1 cellular context compared by ENCODE assay signal in the genomic region with DNA sequence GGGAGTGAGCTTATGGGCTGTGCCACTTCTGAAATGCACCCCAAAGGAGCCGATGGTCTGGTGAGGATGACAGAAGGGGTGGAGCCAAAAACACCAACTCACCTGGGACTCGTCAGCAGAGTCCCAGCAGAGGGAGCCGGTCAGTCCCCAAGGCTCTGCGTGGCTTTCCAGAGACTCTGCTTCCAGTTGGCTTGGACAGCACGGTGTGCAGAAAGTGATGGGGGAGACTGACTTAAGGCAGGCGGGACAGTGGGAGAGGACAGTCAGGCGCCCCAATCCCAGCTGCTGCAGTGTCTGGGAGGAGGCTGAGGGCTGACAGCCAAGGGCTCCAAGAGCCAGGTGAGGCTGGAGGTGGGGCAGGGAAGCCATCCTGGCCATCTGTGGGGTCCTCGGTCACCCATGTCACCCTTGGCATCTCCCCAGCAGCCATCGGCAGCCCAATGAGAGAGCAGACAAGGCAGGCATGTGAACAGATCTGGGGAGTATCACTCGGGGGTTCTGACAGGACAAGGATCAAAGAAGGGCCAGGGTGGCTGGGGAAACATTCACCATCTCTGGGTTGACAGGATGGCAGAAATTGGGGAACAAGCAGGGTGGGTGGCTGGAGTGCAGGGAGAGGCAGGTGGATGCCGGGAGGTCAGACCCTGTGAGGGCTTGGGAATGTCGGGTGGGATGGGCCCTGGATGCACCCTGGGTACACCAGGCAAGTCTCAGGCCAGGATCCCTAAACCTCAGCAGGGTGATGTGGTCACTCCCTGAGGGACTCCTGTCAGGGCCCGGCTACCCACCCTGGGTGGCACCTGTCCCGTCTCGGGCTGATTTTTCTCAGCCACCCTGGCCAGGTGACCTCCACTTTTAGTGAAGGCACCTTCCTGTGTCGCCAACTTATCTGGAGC.
TF ChIP-seq lines count a peak whose summit lies in the region.

No MANE protein-coding gene starts in this region.

TF ChIP-seq in H1, 55 proteins besides CTCF, POLR2A, EP300 and RAD21:
- no peak for TF ChIP-seq RNF2 (IDR thresholded peaks at IDR 0.05; ENCODE audit: borderline replicate concordance, low read depth, low read length, missing control alignments, poor library complexity, severe bottlenecking)
- TF ChIP-seq RFX5 (IDR thresholded peaks at IDR 0.05; ENCODE audit: borderline replicate concordance, low read depth, low read length), result no peak
- TF ChIP-seq CTBP2 (IDR thresholded peaks at IDR 0.05; ENCODE audit: borderline replicate concordance, insufficient read depth, insufficient read length, low read length), result no peak
- no peak for TF ChIP-seq EGR1 (IDR thresholded peaks at IDR 0.05; ENCODE audit: borderline replicate concordance, low read depth, low read length)
- TF ChIP-seq, protein P1, sequence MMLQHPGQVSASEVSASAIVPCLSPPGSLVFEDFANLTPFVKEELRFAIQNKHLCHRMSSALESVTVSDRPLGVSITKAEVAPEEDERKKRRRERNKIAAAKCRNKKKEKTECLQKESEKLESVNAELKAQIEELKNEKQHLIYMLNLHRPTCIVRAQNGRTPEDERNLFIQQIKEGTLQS (IDR thresholded peaks at IDR 0.05; ENCODE audit: insufficient read depth, low read depth, low read length), result no peak
- TF ChIP-seq ZNF274 (IDR thresholded peaks at IDR 0.05; ENCODE audit: borderline replicate concordance, extremely low read depth, low read length), result no peak
- TF ChIP-seq CBX5 (IDR thresholded peaks at IDR 0.05; ENCODE audit: low read depth, low read length), result no peak
- TF ChIP-seq CBX8 (IDR thresholded peaks at IDR 0.05; ENCODE audit: borderline replicate concordance, low read depth, low read length), result no peak
- no peak for TF ChIP-seq SIX5 (IDR thresholded peaks at IDR 0.05; ENCODE audit: low read depth, low read length)
